8 cellular contexts compared by ENCODE assay signal in genomic region chr20:34570859-34571306, GRCh38. TPM values are rescaled to one million over a fixed set of nuclear protein-coding genes. Genes with fewer than 3 reads are reported as not detected.
A peak's percentile ranks its signal among the peaks of the same experiment; 100 is the strongest.
DNase-seq lines count a peak whose midpoint lies in the region; ATAC-seq and TF ChIP-seq lines count a peak whose summit lies in the region.

No MANE protein-coding gene starts in this region.

- peak overlapping the region; percentile 63 for H3K27ac Mint-ChIP-seq in T-helper 1 cell treated with Interleukin-12 subunit alpha and Interleukin-12 subunit beta and Interleukin-4 antibody, amounts not matched to agents 30 μg/mL and 1 μg/mL, for 36 hours
- H3K27ac Mint-ChIP-seq in natural killer cell, result peak overlapping the region; percentile 62 to 89

- no peak for TF ChIP-seq CTCF in natural killer cell (IDR thresholded peaks at IDR 0.05)

- peaks cover 12% of the 10 kb centered on the region for H3K36me3 Mint-ChIP-seq in T-helper 1 cell treated with Interleukin-12 subunit alpha and Interleukin-12 subunit beta and Interleukin-4 antibody, amounts not matched to agents 30 μg/mL and 1 μg/mL, for 36 hours (ENCODE audit: low read depth)
- no peaks in the 10 kb centered on the region for H3K36me3 Mint-ChIP-seq in natural killer cell

- H3K4me3 Mint-ChIP-seq in T-helper 1 cell treated with Interleukin-12 subunit alpha and Interleukin-12 subunit beta and Interleukin-4 antibody, amounts not matched to agents 30 μg/mL and 1 μg/mL, for 36 hours, result no peak overlapping the region
- no peak overlapping the region for H3K4me3 Mint-ChIP-seq in natural killer cell

- DNase-seq in T-helper 1 cell, result no peak
- DNase-seq in NCI-H69 (lab: John Stamatoyannopoulos, UW), result peak; percentile 30
- DNase-seq in astrocyte of the hippocampus (ENCODE audit: low read depth, low spot score), result peak; percentile 39
- DNase-seq in natural killer cell, result no peak
- DNase-seq in DMS153 (lab: John Stamatoyannopoulos, UW), result no peak

- no peaks in the 10 kb centered on the region for H3K9me3 Mint-ChIP-seq in T-helper 1 cell treated with Interleukin-12 subunit alpha and Interleukin-12 subunit beta and Interleukin-4 antibody, amounts not matched to agents 30 μg/mL and 1 μg/mL, for 36 hours
- no peaks in the 10 kb centered on the region for H3K9me3 Mint-ChIP-seq in natural killer cell

- ATAC-seq in natural killer cell (peak; percentile 44 to 72 (median 72)), HG03469 (IDR thresholded peaks at IDR 0.05; ENCODE audit: unreplicated experiment) (no peak), GM18907 (IDR thresholded peaks at IDR 0.05; ENCODE audit: unreplicated experiment) (no peak)

- H3K4me1 Mint-ChIP-seq in T-helper 1 cell treated with Interleukin-12 subunit alpha and Interleukin-12 subunit beta and Interleukin-4 antibody, amounts not matched to agents 30 μg/mL and 1 μg/mL, for 36 hours (ENCODE audit: low read depth), result peaks cover 9% of the 10 kb centered on the region
- peaks cover 8 to 9% of the 10 kb centered on the region in 2 donors for H3K4me1 Mint-ChIP-seq in natural killer cell

- intact Hi-C loops in natural killer cell (cut with micrococcal nuclease), result no loop called here

- H3K27me3 Mint-ChIP-seq in T-helper 1 cell treated with Interleukin-12 subunit alpha and Interleukin-12 subunit beta and Interleukin-4 antibody, amounts not matched to agents 30 μg/mL and 1 μg/mL, for 36 hours (ENCODE audit: low read depth), result no peaks in the 10 kb centered on the region
- H3K27me3 Mint-ChIP-seq in natural killer cell (ENCODE audit: low read depth in 2 of 2), result no peaks in the 10 kb centered on the region

RNA-seq across cellular contexts. Expression of gene MAP1LC3A, which starts 12.4 kb away (rescaled TPM):
- total RNA-seq in natural killer cell, result 10 to 100 TPM; 12.7 to 20.4 (median 19.8) TPM

RNA-seq across cellular contexts. Expression of gene DYNLRB1, which starts 54.7 kb away (rescaled TPM):
- total RNA-seq in natural killer cell, result 10 to 100 TPM; 58.7 to 65.5 (median 61.4) TPM

Comparison
In these comparisons a context has a peak if more than half of its experiments do, and no peak if none do; other contexts are left out.
1. DNase-seq: peak in NCI-H69 (single experiment) and astrocyte of the hippocampus (single experiment); none in T-helper 1 cell (0 of 5), natural killer cell (single experiment) and DMS153 (single experiment).
2. ATAC-seq: peak in natural killer cell (3 of 3); none in HG03469 (single experiment) and GM18907 (single experiment).